Comparison of ENCODE assay signal across 2 cellular contexts in genomic region chr9:121437046-121437445, GRCh38.
DNase-seq lines count a peak whose midpoint lies in the region; ATAC-seq, FAIRE-seq and TF ChIP-seq lines count a peak whose summit lies in the region.
"Not testable (repeated sequence)": the region's sequence is repeated elsewhere in the genome, so short reads cannot be mapped to it uniquely, and the experiment has no call there.

No MANE protein-coding gene starts in this region.

- not testable (repeated sequence) for H3K4me2 ChIP-seq in K562 (ENCODE audit: insufficient read depth, low read length)

- BruUV-seq in K562 (replicated peaks; lab: Mats Ljungman, UMichigan): not testable (repeated sequence)

- H3K27me3 ChIP-seq in K562 (ENCODE audit: control insufficient read depth in 2 of 2, insufficient read depth in 2 of 2, low read length in 2 of 2): not testable (repeated sequence)

- H3K9ac ChIP-seq in K562 (ENCODE audit: insufficient read depth in 1 of 2, low read depth in 2 of 2, low read length in 2 of 2): not testable (repeated sequence)

- H2AFZ ChIP-seq in K562 (ENCODE audit: low read depth, low read length): not testable (repeated sequence)

- H3K9me1 ChIP-seq in K562 (ENCODE audit: control insufficient read depth, insufficient read depth, low read length): not testable (repeated sequence)

- not testable (repeated sequence) for H3K27ac ChIP-seq in HEK293 (ENCODE audit: extremely low read depth, low read depth, low read length); K562 (ENCODE audit: extremely low read depth, low read depth, low read length)

- not testable (repeated sequence) for TF ChIP-seq POLR2A in K562 (conservative IDR thresholded peaks at IDR 0.05)

- TF ChIP-seq CTCF in HEK293 (tag by site-specific recombination; IDR thresholded peaks at IDR 0.05); K562 (IDR thresholded peaks at IDR 0.05 in 2 of 3, conservative IDR thresholded peaks at IDR 0.05 in 1 of 3; ENCODE audit: insufficient read depth in 2 of 3, low read depth in 1 of 3, low read length in 3 of 3): not testable (repeated sequence)

- POLR2A ChIA-PET in HEK293 (lab: Yijun Ruan, JAX); K562 (lab: Yijun Ruan, JAX): not testable (repeated sequence)

- H4K20me1 ChIP-seq in K562 (replicated peaks; ENCODE audit: control insufficient read depth, insufficient read depth, low read length): not testable (repeated sequence)

- CTCF ChIA-PET in HEK293 (lab: Yijun Ruan, JAX); K562 (lab: Yijun Ruan, JAX; ENCODE audit: low intra/inter-chr PET ratio): not testable (repeated sequence)

- H3K36me3 ChIP-seq in HEK293 (ENCODE audit: control insufficient read depth in 2 of 2, insufficient read depth in 1 of 2, low read length in 2 of 2); K562 (ENCODE audit: control insufficient read depth, insufficient read depth, low read length): not testable (repeated sequence)

- 67% methylated on average over 2 of the region's 3 CpGs for WGBS in K562 (ENCODE audit: insufficient coverage, low coverage, missing lambda C conversion rate)

- in situ Hi-C loops in K562 (cut with MboI): not testable (repeated sequence)

- not testable (repeated sequence) for H3K4me3 ChIP-seq in HEK293 (ENCODE audit: low read depth, low read length); K562

- not testable (repeated sequence) for TF ChIP-seq EP300 in K562 (IDR thresholded peaks at IDR 0.05; ENCODE audit: low read length)

- not testable (repeated sequence) for ATAC-seq in K562

- DNase-seq in K562 (ENCODE audit: extremely low read depth in 1 of 4, low spot score in 3 of 4): not testable (repeated sequence)

- not testable (repeated sequence) for H3K79me2 ChIP-seq in K562 (ENCODE audit: control insufficient read depth, insufficient read depth, low read length)

- H3K9me3 ChIP-seq in HEK293 (ENCODE audit: control insufficient read depth, insufficient read depth, low read depth, low read length); K562 (replicated peaks; ENCODE audit: control insufficient read depth, insufficient read depth, low read depth, low read length): not testable (repeated sequence)

- FAIRE-seq in K562 (lab: Jason Lieb, UNC): not testable (repeated sequence)

- not testable (repeated sequence) for TF ChIP-seq RAD21 in K562 (CRISPR knock-in tag; conservative IDR thresholded peaks at IDR 0.05 in 1 of 2, IDR thresholded peaks at IDR 0.05 in 1 of 2)

- intact Hi-C loops in K562 (cut with micrococcal nuclease): not testable (repeated sequence)

- not testable (repeated sequence) for H3K4me1 ChIP-seq in HEK293 (ENCODE audit: control insufficient read depth, insufficient read depth, low read length); K562 (replicated peaks in 1 of 2; ENCODE audit: control insufficient read depth in 2 of 2, insufficient read depth in 2 of 2, low read length in 2 of 2)

TF ChIP-seq in HEK293, 187 proteins besides CTCF, POLR2A, EP300 and RAD21:
- TF ChIP-seq ZNF146 (tag by site-specific recombination; IDR thresholded peaks at IDR 0.05): peak; percentile 80

TF ChIP-seq in K562, 482 proteins besides CTCF, POLR2A, EP300 and RAD21:
- TF ChIP-seq ZNF146 (CRISPR knock-in tag; IDR thresholded peaks at IDR 0.05; ENCODE audit: unreplicated experiment): peak; percentile 74
TF ChIP-seq in K562: peak in this region for 1; not testable (repeated sequence) for 481.
